Comparison of ENCODE assay signal across 9 cellular contexts in genomic region chr1:42319871-42320484, GRCh38. TPM values are rescaled to one million over a fixed set of nuclear protein-coding genes. Genes with fewer than 3 reads are reported as not detected.
DNase-seq lines count a peak whose midpoint lies in the region; ATAC-seq and TF ChIP-seq lines count a peak whose summit lies in the region.
"Had no signal": no experiment of that assay in that cellular context is flagged by ENCODE, and none has a peak within 500 bp of the region (broad histone marks: within the 10 kb centered on the region; RNA-seq: fewer than 3 reads in every experiment).

No MANE protein-coding gene starts in this region.

- WGBS in esophagus squamous epithelium, 2 donors: 54 to 68% methylated on average over 6 of the region's 6 CpGs

- peak overlapping the region; percentile 84 for H3K4me3 Mint-ChIP-seq in activated naive CD4-positive, alpha-beta T cell treated with anti-CD3 and anti-CD28 coated beads, Interleukin-2, amount 50 U/mL, for 24 hours

- POLR2A ChIA-PET in A673 (lab: Charles Lee; ENCODE audit: low non-redundant PET): no interaction called here

- H3K27me3 ChIP-seq in A673 (replicated peaks; ENCODE audit: insufficient read depth, low read depth, low read length, poor library complexity) (no peaks in the 10 kb centered on the region), left lung (no peaks in the 10 kb centered on the region), esophagus squamous epithelium (no peaks in the 10 kb centered on the region)

- intact Hi-C loops in A673 (cut with micrococcal nuclease; ENCODE audit: unreplicated experiment): no loop called here
- intact Hi-C loops in left lung (cut with DNase I): no loop called here
- intact Hi-C loops in esophagus squamous epithelium (cut with DNase I): no loop called here

- H3K4me3 ChIP-seq in A673 (ENCODE audit: low read depth, low read length, poor library complexity, severe bottlenecking) (no peak overlapping the region), LNCaP clone FGC (ENCODE audit: low read depth, low read length) (peak overlapping the region; percentile 28), left lung (no peak overlapping the region), esophagus squamous epithelium (no peak overlapping the region)
- H3K4me3 ChIP-seq: PC-9 had no signal

- no TSS peak for BruUV-seq in A673 (replicated peaks; lab: Mats Ljungman, UMichigan)

- H3K36me3 Mint-ChIP-seq in activated naive CD4-positive, alpha-beta T cell treated with anti-CD3 and anti-CD28 coated beads, Interleukin-2, amount 50 U/mL, for 24 hours: peaks cover 6% of the 10 kb centered on the region

- no peak for TF ChIP-seq POLR2A in esophagus squamous epithelium (IDR thresholded peaks at IDR 0.05)

- no peak for DNase-seq in A673 (ENCODE audit: low spot score)
- DNase-seq in LNCaP clone FGC (ENCODE audit: low read depth): no peak
- no peak for DNase-seq in left lung
- no peak for DNase-seq in NCI-H1105 treated with DMSO at 0.1 percent for 48 hours (lab: John Stamatoyannopoulos, UW)
- DNase-seq in esophagus squamous epithelium (lab: John Stamatoyannopoulos, UW): no peak
- DNase-seq in RKO (ENCODE audit: low spot score): no peak
- DNase-seq: PC-9 had no signal

- peak overlapping the region; percentile 20 for H3K27ac ChIP-seq in A673 (ENCODE audit: low read depth, low read length, poor library complexity, severe bottlenecking)
- peak overlapping the region; percentile 13 to 44 for H3K27ac ChIP-seq in left lung
- H3K27ac ChIP-seq in esophagus squamous epithelium: peak overlapping the region in 1 of 4 donors; percentile 14
- H3K27ac ChIP-seq: PC-9 had no signal

- H3K27ac Mint-ChIP-seq in activated naive CD4-positive, alpha-beta T cell treated with anti-CD3 and anti-CD28 coated beads, Interleukin-2, amount 50 U/mL, for 24 hours: peak overlapping the region; percentile 95

- TF ChIP-seq CTCF in A673 (conservative IDR thresholded peaks at IDR 0.05; ENCODE audit: low read depth, low read length): no peak
- TF ChIP-seq CTCF in LNCaP clone FGC (IDR thresholded peaks at IDR 0.05; ENCODE audit: control insufficient read depth, extremely low read depth, insufficient read depth): no peak
- no peak for TF ChIP-seq CTCF in left lung (IDR thresholded peaks at IDR 0.05)
- TF ChIP-seq CTCF in esophagus squamous epithelium (IDR thresholded peaks at IDR 0.05): no peak

- ATAC-seq in left lung (peak; percentile 33), GM21360 (IDR thresholded peaks at IDR 0.05; ENCODE audit: unreplicated experiment) (no peak)

- CTCF ChIA-PET in A673 (lab: Charles Lee): no interaction called here

- H3K4me1 ChIP-seq in A673 (ENCODE audit: insufficient read depth, low read length, poor library complexity, severe bottlenecking): peaks cover 54% of the 10 kb centered on the region
- H3K4me1 ChIP-seq in left lung: peaks cover 19 to 73% of the 10 kb centered on the region in 2 donors
- H3K4me1 ChIP-seq in esophagus squamous epithelium: peaks cover 10 to 75% (median 43%) of the 10 kb centered on the region in 3 donors

- H3K9me3 Mint-ChIP-seq in activated naive CD4-positive, alpha-beta T cell treated with anti-CD3 and anti-CD28 coated beads, Interleukin-2, amount 50 U/mL, for 24 hours: no peaks in the 10 kb centered on the region

- H3K4me1 Mint-ChIP-seq in activated naive CD4-positive, alpha-beta T cell treated with anti-CD3 and anti-CD28 coated beads, Interleukin-2, amount 50 U/mL, for 24 hours: peaks cover 94% of the 10 kb centered on the region

- H3K36me3 ChIP-seq in A673 (ENCODE audit: insufficient read depth, low read length, poor library complexity, severe bottlenecking): no peaks in the 10 kb centered on the region
- no peaks in the 10 kb centered on the region for H3K36me3 ChIP-seq in left lung
- no peaks in the 10 kb centered on the region for H3K36me3 ChIP-seq in esophagus squamous epithelium

- H3K27me3 Mint-ChIP-seq in activated naive CD4-positive, alpha-beta T cell treated with anti-CD3 and anti-CD28 coated beads, Interleukin-2, amount 50 U/mL, for 24 hours: no peaks in the 10 kb centered on the region

- H3K9me3 ChIP-seq in A673 (ENCODE audit: low read depth, low read length, poor library complexity, severe bottlenecking) (no peaks in the 10 kb centered on the region), left lung (no peaks in the 10 kb centered on the region), esophagus squamous epithelium (no peaks in the 10 kb centered on the region)

RNA-seq across cellular contexts. Expression of gene FOXJ3, which starts 15.1 kb away (rescaled TPM):
- total RNA-seq in A673 (2021) (55.4 and 57.9 TPM in 2 replicates), left lung (10 to 100 TPM; 39.6 to 46.2 TPM), esophagus squamous epithelium (10 to 100 TPM; 18.7 to 36.6 (median 27.5) TPM)
